Comparison of ENCODE assay signal across 28 cellular contexts in the genomic region with DNA sequence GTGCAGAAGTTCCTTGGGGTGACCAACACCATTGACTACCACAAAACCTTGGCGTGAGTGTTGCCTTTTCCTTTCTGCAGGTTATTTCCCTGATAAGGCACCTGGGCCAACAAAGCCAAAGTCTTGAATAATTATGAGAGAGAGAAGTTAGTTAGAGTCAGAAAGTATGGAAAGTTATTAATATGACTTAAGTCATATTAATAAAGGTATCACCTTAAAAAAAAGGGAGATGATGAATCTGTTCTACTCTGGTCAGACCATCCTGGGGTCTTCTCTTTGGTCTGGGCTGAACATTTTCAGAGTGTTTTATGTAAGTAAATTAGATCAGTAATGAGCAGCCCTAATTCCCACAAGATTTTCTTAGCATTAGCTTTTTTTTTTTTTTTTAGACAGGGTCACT.
"Had no signal": no experiment of that assay in that cellular context is flagged by ENCODE, and none has a peak within 500 bp of the region (broad histone marks: within the 10 kb centered on the region; RNA-seq: fewer than 3 reads in every experiment).

No MANE protein-coding gene starts in this region.

- H3K27ac Mint-ChIP-seq: natural killer cell; nephron; neural progenitor cell; stimulated activated memory B cell treated with anti-CD40 and anti-IgM and Interleukin-4, amounts not matched to agents 10 μg/mL and 1 μg/mL and 100 μg/mL, for 72 hours; type B pancreatic cell had no signal

- H3K27ac ChIP-seq: neural progenitor cell, ovary, parathyroid adenoma, psoas muscle, sigmoid colon, suprapubic skin, testis, tibial artery, transverse colon, upper lobe of right lung, uterus had no signal

- H3K9me3 ChIP-seq: ovary, psoas muscle, right lobe of liver, sigmoid colon, suprapubic skin, testis, tibial artery, transverse colon, upper lobe of right lung, uterus had no signal

- H3K27me3 ChIP-seq: neural progenitor cell, ovary, right lobe of liver, sigmoid colon, suprapubic skin, testis, tibial artery, transverse colon, upper lobe of right lung, uterus had no signal

- H3K36me3 Mint-ChIP-seq: natural killer cell had no signal

- ATAC-seq: natural killer cell; psoas muscle; right cardiac atrium; right lobe of liver; stimulated activated memory B cell treated with anti-CD40 and anti-IgM and Interleukin-4, amounts not matched to agents 10 μg/mL and 1 μg/mL and 100 μg/mL, for 72 hours; stimulated activated naive CD8-positive, alpha-beta T cell treated with anti-CD3 and anti-CD28 coated beads, Interleukin-15, amount 100 ng/mL, for 72 hours; stimulated activated naive CD8-positive, alpha-beta T cell treated with anti-CD3 and anti-CD28 coated beads, Interleukin-15, Interleukin-2, amounts not matched to agents 100 U/mL and 50 U/mL, for 24 hours; upper lobe of right lung had no signal

- H3K4me1 Mint-ChIP-seq: natural killer cell; nephron; neural progenitor cell; stimulated activated naive CD8-positive, alpha-beta T cell treated with anti-CD3 and anti-CD28 coated beads, Interleukin-15, amount 100 ng/mL, for 72 hours had no signal

- DNase-seq: natural killer cell; occipital lobe; ovary; psoas muscle; right lobe of liver; sigmoid colon; small intestine; stimulated activated CD4-positive, alpha-beta T cell treated with anti-CD3 and anti-CD28 coated beads, Interleukin-1b, Interleukin-23, amount 100 ng/mL, for 48 hours; stimulated activated CD4-positive, alpha-beta T cell treated with anti-CD3 and anti-CD28 coated beads, Interleukin-4, amount 100 ng/mL, for 1 hour; stimulated activated CD4-positive, alpha-beta T cell treated with anti-CD3 and anti-CD28 coated beads, Interleukin-4, amount 100 ng/mL, for 4 hours; stimulated activated CD8-positive, alpha-beta memory T cell treated with anti-CD3 and anti-CD28 coated beads, Interleukin-4, amount 100 ng/mL, for 48 hours; stimulated activated naive CD4-positive, alpha-beta T cell; stimulated activated naive CD8-positive, alpha-beta T cell treated with anti-CD3 and anti-CD28 coated beads, Interleukin-15, amount 100 ng/mL, for 72 hours; stimulated activated naive CD8-positive, alpha-beta T cell treated with anti-CD3 and anti-CD28 coated beads, Interleukin-15, Interleukin-2, amounts not matched to agents 100 U/mL and 50 U/mL, for 24 hours; substantia nigra; testis; tibial artery; transverse colon; upper lobe of right lung; uterus had no signal

- H3K36me3 ChIP-seq: neural progenitor cell, ovary, uterus had no signal

- H3K4me2 ChIP-seq: neural progenitor cell had no signal

- H2AFZ ChIP-seq: neural progenitor cell, parathyroid adenoma had no signal

- H3K4me3 ChIP-seq: neural progenitor cell, ovary, psoas muscle, right lobe of liver, sigmoid colon, suprapubic skin, testis, tibial artery, transverse colon, upper lobe of right lung, uterus had no signal

- H3K4me3 Mint-ChIP-seq: natural killer cell; nephron; neural progenitor cell; stimulated activated memory B cell treated with anti-CD40 and anti-IgM and Interleukin-4, amounts not matched to agents 10 μg/mL and 1 μg/mL and 100 μg/mL, for 72 hours; stimulated activated naive CD8-positive, alpha-beta T cell treated with anti-CD3 and anti-CD28 coated beads, Interleukin-15, amount 100 ng/mL, for 72 hours; type B pancreatic cell had no signal

- H3K4me1 ChIP-seq: neural progenitor cell, parathyroid adenoma, psoas muscle, sigmoid colon, suprapubic skin, testis, upper lobe of right lung, uterus had no signal

- H3K27me3 Mint-ChIP-seq: progenitor cell of endocrine pancreas; stimulated activated memory B cell treated with anti-CD40 and anti-IgM and Interleukin-4, amounts not matched to agents 10 μg/mL and 1 μg/mL and 100 μg/mL, for 72 hours; stimulated activated naive CD8-positive, alpha-beta T cell treated with anti-CD3 and anti-CD28 coated beads, Interleukin-15, amount 100 ng/mL, for 72 hours; type B pancreatic cell had no signal

- H3K79me2 ChIP-seq: parathyroid adenoma had no signal

- H3K9ac ChIP-seq: neural progenitor cell, parathyroid adenoma had no signal

- H3K9me3 Mint-ChIP-seq: natural killer cell; nephron; neural progenitor cell; stimulated activated memory B cell treated with anti-CD40 and anti-IgM and Interleukin-4, amounts not matched to agents 10 μg/mL and 1 μg/mL and 100 μg/mL, for 72 hours; stimulated activated naive CD8-positive, alpha-beta T cell treated with anti-CD3 and anti-CD28 coated beads, Interleukin-15, amount 100 ng/mL, for 72 hours; type B pancreatic cell had no signal
